15 cellular contexts compared by ENCODE assay signal in the genomic region with DNA sequence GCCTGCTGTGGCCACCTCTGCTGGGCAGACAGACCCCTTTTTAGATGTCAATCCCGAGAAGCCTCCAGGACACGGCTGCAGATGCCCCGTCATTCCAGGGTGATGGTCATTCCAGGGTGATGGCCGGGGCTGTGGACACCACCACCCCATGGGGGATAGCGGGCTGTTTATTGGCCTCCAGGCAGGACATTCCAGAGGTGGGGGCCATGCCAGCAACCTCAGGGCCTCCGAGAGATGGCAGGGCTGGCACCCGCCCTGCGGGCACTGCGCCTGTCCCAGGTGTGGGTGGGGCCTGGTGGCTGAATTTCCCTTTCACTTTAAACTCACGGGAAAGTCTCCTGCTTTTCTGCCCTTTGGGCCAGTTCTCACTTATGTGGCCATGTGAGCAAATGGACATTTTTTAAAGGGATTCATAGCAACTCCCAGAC. TPM values are rescaled to one million over a fixed set of nuclear protein-coding genes. Genes with fewer than 3 reads are reported as not detected.
DNase-seq lines count a peak whose midpoint lies in the region; ATAC-seq and TF ChIP-seq lines count a peak whose summit lies in the region.
"Had no signal": no experiment of that assay in that cellular context is flagged by ENCODE, and none has a peak within 500 bp of the region (broad histone marks: within the 10 kb centered on the region; RNA-seq: fewer than 3 reads in every experiment).

No MANE protein-coding gene starts in this region.

- no peak for TF ChIP-seq EP300 in upper lobe of left lung (IDR thresholded peaks at IDR 0.05)

- H3K4me3 ChIP-seq in breast epithelium (peak overlapping the region in 2 of 3 donors; percentile 38 to 43), mammary epithelial cell (replicated peaks in 1 of 3; ENCODE audit: insufficient read depth in 1 of 3, low read depth in 2 of 3, low read length in 3 of 3) (no peak overlapping the region), mesodermal cell (ENCODE audit: extremely low read depth, insufficient read depth, low read length, poor library complexity, severe bottlenecking) (no peak overlapping the region), upper lobe of left lung (no peak overlapping the region)

- no peaks in the 10 kb centered on the region for H3K36me3 Mint-ChIP-seq in activated T-helper 17 cell treated with anti-CD3 and anti-CD28 coated beads, Interleukin-2, amount 50 U/mL, for 72 hours (ENCODE audit: low read depth)
- H3K36me3 Mint-ChIP-seq: naive thymus-derived CD4-positive, alpha-beta T cell had no signal

- H3K4me1 ChIP-seq in breast epithelium (peaks cover 7 to 9% of the 10 kb centered on the region in 2 donors), mammary epithelial cell (ENCODE audit: insufficient read depth, low read length) (peaks cover 21% of the 10 kb centered on the region), mesodermal cell (ENCODE audit: control insufficient read depth, insufficient read depth, low read length, poor library complexity, severe bottlenecking) (peaks cover 10% of the 10 kb centered on the region), upper lobe of left lung (peaks cover 12 to 26% (median 18%) of the 10 kb centered on the region in 4 donors)

- H3K9ac ChIP-seq in mammary epithelial cell (ENCODE audit: insufficient read depth, low read length), result no peak overlapping the region

- no peaks in the 10 kb centered on the region for H3K79me2 ChIP-seq in mammary epithelial cell (ENCODE audit: insufficient read depth, low read length)

- H3K4me2 ChIP-seq in mammary epithelial cell (ENCODE audit: insufficient read depth, low read depth, low read length), result no peak overlapping the region

- WGBS in mammary epithelial cell (ENCODE audit: low coverage, missing lambda C conversion rate), result 74% methylated on average over 10 of the region's 10 CpGs
- WGBS in mesodermal cell (ENCODE audit: insufficient coverage in 2 of 2), 2 experiments, result 89 to 91% methylated on average over 7 to 8 of the region's 10 CpGs
- WGBS in upper lobe of left lung, 2 donors, result 76 to 90% methylated on average over 8 to 10 of the region's 10 CpGs

- intact Hi-C loops in breast epithelium (cut with DNase I; ENCODE audit: low total_unique reads) (no loop called here), mammary epithelial cell (cut with micrococcal nuclease) (no loop called here)

- H3K36me3 ChIP-seq in breast epithelium (no peaks in the 10 kb centered on the region), mammary epithelial cell (ENCODE audit: insufficient read depth, low read length) (no peaks in the 10 kb centered on the region), mesodermal cell (ENCODE audit: control insufficient read depth, insufficient read depth, low read length) (peaks cover 52% of the 10 kb centered on the region), upper lobe of left lung (no peaks in the 10 kb centered on the region)

- H3K9me3 Mint-ChIP-seq in activated T-helper 17 cell treated with anti-CD3 and anti-CD28 coated beads, Interleukin-2, amount 50 U/mL, for 72 hours, result no peaks in the 10 kb centered on the region
- H3K9me3 Mint-ChIP-seq: naive thymus-derived CD4-positive, alpha-beta T cell had no signal

- H3K27ac ChIP-seq in breast epithelium (peak overlapping the region; percentile 27 to 64), mammary epithelial cell (ENCODE audit: insufficient read depth, low read depth, low read length) (no peak overlapping the region), cingulate gyrus (ENCODE audit: low read depth, low read length) (peak overlapping the region; percentile 65), mesodermal cell (ENCODE audit: low read depth, low read length, severe bottlenecking) (peak overlapping the region; percentile 16), upper lobe of left lung (peak overlapping the region in 1 of 4 donors; percentile 72)

- CTCF ChIA-PET in mammary epithelial cell (lab: Charles Lee; ENCODE audit: low non-redundant PET), result no interaction called here

- in situ Hi-C loops in mammary epithelial cell (cut with MboI; ENCODE audit: low sequenced_read_pairs in 2 of 2), result no loop called here
- in situ Hi-C loops in KBM-7 (cut with MboI; ENCODE audit: low pct_unique_long_range_greater_than_20kb, low sequenced_read_pairs), result no loop called here

- H3K4me3 Mint-ChIP-seq in activated T-helper 17 cell treated with anti-CD3 and anti-CD28 coated beads, Interleukin-2, amount 50 U/mL, for 72 hours, result no peak overlapping the region
- H3K4me3 Mint-ChIP-seq: naive thymus-derived CD4-positive, alpha-beta T cell had no signal

- DNase-seq in breast epithelium (ENCODE audit: low spot score in 2 of 2) (no peak), mammary epithelial cell (no peak), upper lobe of left lung (peak; percentile 58 to 84), KBM-7 (no peak)
- DNase-seq: GF-D8; KG1; naive thymus-derived CD4-positive, alpha-beta T cell; NCI-H69; stimulated activated naive CD4-positive, alpha-beta T cell treated with Interleukin-2 at 50 U/mL for 16 hours; T1000 had no signal

- no peak overlapping the region for H3K27ac Mint-ChIP-seq in activated T-helper 17 cell treated with anti-CD3 and anti-CD28 coated beads, Interleukin-2, amount 50 U/mL, for 72 hours

- dilution Hi-C loops in mammary epithelial cell (cut with HindIII; ENCODE audit: low sequenced_read_pairs), result no loop called here

- no peaks in the 10 kb centered on the region for H3K4me1 Mint-ChIP-seq in activated T-helper 17 cell treated with anti-CD3 and anti-CD28 coated beads, Interleukin-2, amount 50 U/mL, for 72 hours

- H3K27me3 ChIP-seq in breast epithelium (no peaks in the 10 kb centered on the region), mammary epithelial cell (ENCODE audit: insufficient read depth, low read length) (no peaks in the 10 kb centered on the region), upper lobe of left lung (no peaks in the 10 kb centered on the region)

- BruUV-seq in mammary epithelial cell (replicated peaks; lab: Mats Ljungman, UMichigan), result no TSS peak

- TF ChIP-seq CTCF in breast epithelium (IDR thresholded peaks at IDR 0.05) (no peak), mammary epithelial cell (conservative IDR thresholded peaks at IDR 0.05 in 1 of 2, IDR thresholded peaks at IDR 0.05 in 1 of 2; ENCODE audit: extremely low read depth in 1 of 2, insufficient read depth in 1 of 2, low read depth in 1 of 2, low read length in 2 of 2) (no peak), upper lobe of left lung (IDR thresholded peaks at IDR 0.05) (no peak)

- no peak overlapping the region for H2AFZ ChIP-seq in mammary epithelial cell (ENCODE audit: low read depth, low read length)

- no peaks in the 10 kb centered on the region for H4K20me1 ChIP-seq in mammary epithelial cell (ENCODE audit: insufficient read depth, low read length)

- peaks cover 5% of the 10 kb centered on the region for H3K27me3 Mint-ChIP-seq in activated T-helper 17 cell treated with anti-CD3 and anti-CD28 coated beads, Interleukin-2, amount 50 U/mL, for 72 hours

- ATAC-seq in upper lobe of left lung (ENCODE audit: low FRiP score in 2 of 2) (no peak), HG02970 (IDR thresholded peaks at IDR 0.05; ENCODE audit: low FRiP score, unreplicated experiment) (no peak)
- ATAC-seq in activated T-helper 17 cell treated with anti-CD3 and anti-CD28 coated beads, Interleukin-2, amount 50 U/mL, for 72 hours (replicated peaks), result no peak
- ATAC-seq: naive thymus-derived CD4-positive, alpha-beta T cell had no signal

- no peaks in the 10 kb centered on the region for H3K9me3 ChIP-seq in breast epithelium
- no peaks in the 10 kb centered on the region for H3K9me3 ChIP-seq in mammary epithelial cell (replicated peaks; ENCODE audit: insufficient read depth, low read length)
- no peaks in the 10 kb centered on the region for H3K9me3 ChIP-seq in mesodermal cell (ENCODE audit: control insufficient read depth, low read length)
- H3K9me3 ChIP-seq in upper lobe of left lung, result no peaks in the 10 kb centered on the region
- H3K9me3 ChIP-seq: Caco-2 had no signal

- no peak for TF ChIP-seq POLR2A in breast epithelium (IDR thresholded peaks at IDR 0.05)
- TF ChIP-seq POLR2A in upper lobe of left lung (IDR thresholded peaks at IDR 0.05), result no peak

RNA-seq across cellular contexts. Expression of a gene that starts 14.5 kb away (rescaled TPM):
- total RNA-seq in breast epithelium (10 to 100 TPM in 1 of 3 donors, 1 to 10 TPM in 1, under 1 TPM in 1; 0.16 to 10.2 (median 5.0) TPM), mammary epithelial cell (under 1 TPM in 1 of 2 donors, not detected in 1; 0.67 TPM), upper lobe of left lung (1 to 10 TPM in 4 of 6 donors, under 1 TPM in 1, not detected in 1; 0.57 to 8.4 (median 2.1) TPM)
- 0.16 TPM for polyA plus RNA-seq in mammary epithelial cell
- not detected for polyA minus RNA-seq in mammary epithelial cell
- polyA plus RNA-seq in mesodermal cell (2013, experiment 1 of 2), result 118 TPM
- polyA plus RNA-seq in mesodermal cell (2013, experiment 2 of 2), result 97.0 TPM
- total RNA-seq in activated T-helper 17 cell treated with anti-CD3 and anti-CD28 coated beads, Interleukin-2, amount 50 U/mL, for 72 hours, result not detected
- polyA plus RNA-seq: naive thymus-derived CD4-positive, alpha-beta T cell had no signal

RNA-seq across cellular contexts. Expression of a gene that starts 26.7 kb away (rescaled TPM):
- total RNA-seq in breast epithelium (10 to 100 TPM; 38.5 to 45.3 (median 44.2) TPM), mammary epithelial cell (10 to 100 TPM; 12.7 to 30.0 TPM), upper lobe of left lung (100 to 1,000 TPM in 2 of 6 donors, 10 to 100 TPM in 4; 63.8 to 166 (median 74.9) TPM)
- 20.6 TPM for polyA plus RNA-seq in mammary epithelial cell
- 12.4 TPM for polyA minus RNA-seq in mammary epithelial cell
- 34.8 TPM for polyA plus RNA-seq in mesodermal cell (2013, experiment 1 of 2)
- polyA plus RNA-seq in mesodermal cell (2013, experiment 2 of 2), result 25.2 TPM
- total RNA-seq in activated T-helper 17 cell treated with anti-CD3 and anti-CD28 coated beads, Interleukin-2, amount 50 U/mL, for 72 hours, result 10 to 100 TPM; 42.3 to 52.6 TPM

RNA-seq across cellular contexts. Expression of a gene that starts 30.2 kb away (rescaled TPM):
- 10 to 100 TPM in 2 of 3 donors, 1 to 10 TPM in 1; 7.8 to 21.0 (median 12.5) TPM for total RNA-seq in breast epithelium
- total RNA-seq in mammary epithelial cell, result 10 to 100 TPM in 1 of 2 donors, 1 to 10 TPM in 1; 8.1 to 11.7 TPM
- 6.5 TPM for polyA plus RNA-seq in mammary epithelial cell
- 1.9 TPM for polyA minus RNA-seq in mammary epithelial cell
- 15.6 TPM for polyA plus RNA-seq in mesodermal cell (2013, experiment 1 of 2)
- polyA plus RNA-seq in mesodermal cell (2013, experiment 2 of 2), result 14.9 TPM
- 1 to 10 TPM; 2.1 to 9.6 (median 7.1) TPM for total RNA-seq in upper lobe of left lung
- 1 to 10 TPM; 3.4 to 3.7 TPM for total RNA-seq in activated T-helper 17 cell treated with anti-CD3 and anti-CD28 coated beads, Interleukin-2, amount 50 U/mL, for 72 hours

RNA-seq across cellular contexts. Expression of a gene that starts 35.1 kb away (rescaled TPM):
- total RNA-seq in breast epithelium (10 to 100 TPM in 2 of 3 donors, 1 to 10 TPM in 1; 8.5 to 12.9 (median 12.5) TPM), mammary epithelial cell (10 to 100 TPM; 14.6 to 15.7 TPM), upper lobe of left lung (10 to 100 TPM in 2 of 6 donors, 1 to 10 TPM in 4; 6.4 to 22.0 (median 8.5) TPM)
- 14.1 TPM for polyA plus RNA-seq in mammary epithelial cell
- polyA minus RNA-seq in mammary epithelial cell, result 15.3 TPM
- polyA plus RNA-seq in mesodermal cell (2013, experiment 1 of 2), result 21.0 TPM
- 20.1 TPM for polyA plus RNA-seq in mesodermal cell (2013, experiment 2 of 2)
- 10 to 100 TPM; 16.0 to 20.5 TPM for total RNA-seq in activated T-helper 17 cell treated with anti-CD3 and anti-CD28 coated beads, Interleukin-2, amount 50 U/mL, for 72 hours

Comparison
In these comparisons a context has a peak if more than half of its experiments do, and no peak if none do; other contexts are left out.
1. H3K4me3 ChIP-seq: peak in breast epithelium (2 of 3); none in mammary epithelial cell (0 of 3), mesodermal cell (single experiment) and upper lobe of left lung (0 of 4).
2. DNase-seq: peak in upper lobe of left lung (2 of 2); none in breast epithelium (0 of 2), mammary epithelial cell (single experiment) and KBM-7 (single experiment).